ENCODE assay signal across 19 cellular contexts in genomic region chr20:18743665-18744440, GRCh38.
"Had no signal": no experiment of that assay in that cellular context is flagged by ENCODE, and none has a peak within 500 bp of the region (broad histone marks: within the 10 kb centered on the region; RNA-seq: fewer than 3 reads in every experiment).

No MANE protein-coding gene starts in this region.

- H3K27me3 ChIP-seq: ascending aorta, gastrocnemius medialis, thyroid gland had no signal

- H3K27ac ChIP-seq: ascending aorta, gastrocnemius medialis, left ventricle myocardium inferior, thyroid gland had no signal

- H3K36me3 Mint-ChIP-seq: activated naive CD4-positive, alpha-beta T cell treated with anti-CD3 and anti-CD28 coated beads, Interleukin-2, amount 10 ng/mL, durations not matched to agents 7 days and 5 days had no signal

- H3K4me1 ChIP-seq: gastrocnemius medialis had no signal

- H3K27ac Mint-ChIP-seq: activated CD4-positive, alpha-beta T cell treated with anti-CD3 and anti-CD28 coated beads, Interleukin-2, amount 10 ng/mL, durations not matched to agents 24 days and 14 days; activated CD8-positive, alpha-beta T cell treated with anti-CD3 and anti-CD28 coated beads for 36 hours; activated naive CD4-positive, alpha-beta T cell treated with anti-CD3 and anti-CD28 coated beads, Interleukin-2, amount 10 ng/mL, durations not matched to agents 7 days and 5 days; activated naive CD8-positive, alpha-beta T cell treated with anti-CD3 and anti-CD28 coated beads, Interleukin-2, amount 50 U/mL, for 24 hours; nephron progenitor cell had no signal

- H3K9me3 Mint-ChIP-seq: activated CD4-positive, alpha-beta T cell treated with anti-CD3 and anti-CD28 coated beads, Interleukin-2, amount 10 ng/mL, durations not matched to agents 24 days and 14 days; activated CD8-positive, alpha-beta T cell treated with anti-CD3 and anti-CD28 coated beads for 36 hours; activated naive CD4-positive, alpha-beta T cell treated with anti-CD3 and anti-CD28 coated beads, Interleukin-2, amount 10 ng/mL, durations not matched to agents 7 days and 5 days; activated naive CD8-positive, alpha-beta T cell treated with anti-CD3 and anti-CD28 coated beads, Interleukin-2, amount 50 U/mL, for 24 hours; activated T-cell treated with anti-CD3 and anti-CD28 coated beads, Interleukin-2, amount 50 U/mL, for 4 hours; nephron progenitor cell had no signal

- H3K9me3 ChIP-seq: ascending aorta, gastrocnemius medialis, left ventricle myocardium inferior, thyroid gland had no signal

- DNase-seq: activated CD4-positive, alpha-beta T cell treated with anti-CD3 and anti-CD28 coated beads, Interleukin-2, amount 10 ng/mL, durations not matched to agents 24 days and 14 days; activated CD8-positive, alpha-beta T cell treated with anti-CD3 and anti-CD28 coated beads for 36 hours; activated effector memory CD4-positive, alpha-beta T cell treated with Interleukin-2 at 50 U/mL for 16 hours; activated naive CD4-positive, alpha-beta T cell treated with anti-CD3 and anti-CD28 coated beads, Interleukin-2, amount 10 ng/mL, durations not matched to agents 7 days and 5 days; activated naive CD8-positive, alpha-beta T cell treated with anti-CD3 and anti-CD28 coated beads, Interleukin-2, amount 50 U/mL, for 24 hours; activated T-cell treated with anti-CD3 and anti-CD28 coated beads, Interleukin-2, amount 50 U/mL, for 4 hours; effector CD4-positive, alpha-beta T cell; gastrocnemius medialis; left ventricle myocardium inferior; nephron progenitor cell; occipital lobe; posterior cingulate gyrus; retina; stimulated activated CD4-positive, alpha-beta T cell treated with anti-CD3 and anti-CD28 coated beads, Interleukin-12 subunit alpha, Interleukin-12 subunit beta, amount 100 ng/mL, for 4 hours; stimulated activated CD4-positive, alpha-beta T cell treated with anti-CD3 and anti-CD28 coated beads, Interleukin-2, amount 100 ng/mL, for 24 hours; stimulated activated naive CD4-positive, alpha-beta T cell treated with Interleukin-2 at 50 U/mL for 16 hours; T-helper 1 cell had no signal

- ATAC-seq: activated CD8-positive, alpha-beta T cell treated with anti-CD3 and anti-CD28 coated beads for 36 hours; activated naive CD8-positive, alpha-beta T cell treated with anti-CD3 and anti-CD28 coated beads, Interleukin-2, amount 50 U/mL, for 24 hours; activated T-cell treated with anti-CD3 and anti-CD28 coated beads, Interleukin-2, amount 50 U/mL, for 4 hours; gastrocnemius medialis had no signal

- H3K4me3 ChIP-seq: ascending aorta, gastrocnemius medialis, left ventricle myocardium inferior, thyroid gland had no signal

- H3K4me3 Mint-ChIP-seq: activated CD4-positive, alpha-beta T cell treated with anti-CD3 and anti-CD28 coated beads, Interleukin-2, amount 10 ng/mL, durations not matched to agents 24 days and 14 days; activated CD8-positive, alpha-beta T cell treated with anti-CD3 and anti-CD28 coated beads for 36 hours; activated naive CD4-positive, alpha-beta T cell treated with anti-CD3 and anti-CD28 coated beads, Interleukin-2, amount 10 ng/mL, durations not matched to agents 7 days and 5 days; activated naive CD8-positive, alpha-beta T cell treated with anti-CD3 and anti-CD28 coated beads, Interleukin-2, amount 50 U/mL, for 24 hours; activated T-cell treated with anti-CD3 and anti-CD28 coated beads, Interleukin-2, amount 50 U/mL, for 4 hours; nephron progenitor cell had no signal

- H3K27me3 Mint-ChIP-seq: activated CD4-positive, alpha-beta T cell treated with anti-CD3 and anti-CD28 coated beads, Interleukin-2, amount 10 ng/mL, durations not matched to agents 24 days and 14 days; activated CD8-positive, alpha-beta T cell treated with anti-CD3 and anti-CD28 coated beads for 36 hours; activated naive CD4-positive, alpha-beta T cell treated with anti-CD3 and anti-CD28 coated beads, Interleukin-2, amount 10 ng/mL, durations not matched to agents 7 days and 5 days; activated naive CD8-positive, alpha-beta T cell treated with anti-CD3 and anti-CD28 coated beads, Interleukin-2, amount 50 U/mL, for 24 hours had no signal

- H3K4me1 Mint-ChIP-seq: activated CD4-positive, alpha-beta T cell treated with anti-CD3 and anti-CD28 coated beads, Interleukin-2, amount 10 ng/mL, durations not matched to agents 24 days and 14 days; activated naive CD8-positive, alpha-beta T cell treated with anti-CD3 and anti-CD28 coated beads, Interleukin-2, amount 50 U/mL, for 24 hours had no signal
